In genomic region chr21:44982558-44983244, GRCh38 we compare ENCODE assay signal across 12 cellular contexts. TPM values are rescaled to one million over a fixed set of nuclear protein-coding genes. Genes with fewer than 3 reads are reported as not detected.
DNase-seq lines count a peak whose midpoint lies in the region; ATAC-seq, FAIRE-seq and TF ChIP-seq lines count a peak whose summit lies in the region.
"Had no signal": no experiment of that assay in that cellular context is flagged by ENCODE, and none has a peak within 500 bp of the region (broad histone marks: within the 10 kb centered on the region; RNA-seq: fewer than 3 reads in every experiment).

No MANE protein-coding gene starts in this region.

- no peaks in the 10 kb centered on the region for H3K36me3 ChIP-seq in WERI-Rb-1
- H3K36me3 ChIP-seq in pancreas = no peaks in the 10 kb centered on the region
- H3K36me3 ChIP-seq in colonic mucosa = no peaks in the 10 kb centered on the region

- no peaks in the 10 kb centered on the region for H3K9me3 ChIP-seq in WERI-Rb-1 (ENCODE audit: severe bottlenecking)
- no peaks in the 10 kb centered on the region for H3K9me3 ChIP-seq in pancreas
- no peaks in the 10 kb centered on the region for H3K9me3 ChIP-seq in colonic mucosa

- WGBS in pancreas, 2 donors = 47 to 50% methylated on average over 41 of the region's 41 CpGs

- FAIRE-seq in pancreas (lab: Jason Lieb, UNC) = no peak

- peak overlapping the region; percentile 40 for H3K27ac ChIP-seq in WERI-Rb-1
- H3K27ac ChIP-seq in pancreas = no peak overlapping the region
- H3K27ac ChIP-seq in colonic mucosa = no peak overlapping the region

- no peaks in the 10 kb centered on the region for H3K4me1 ChIP-seq in pancreas
- H3K4me1 ChIP-seq in colonic mucosa = no peaks in the 10 kb centered on the region

- DNase-seq in COLO668 (lab: John Stamatoyannopoulos, UW; ENCODE audit: unreplicated experiment) (peak; percentile 19), WERI-Rb-1 (no peak), Right ventricle myocardium superior (peak; percentile 56), pancreas (peak in 3 of 6 donors; percentile 29 to 55 (median 49)), NCI-H446 (lab: John Stamatoyannopoulos, UW) (no peak), colonic mucosa (no peak)
- DNase-seq in activated CD4-positive, alpha-beta T cell treated with anti-CD3 and anti-CD28 coated beads for 4 hours = no peak
- DNase-seq: CD4-positive, CD25-positive, alpha-beta regulatory T cell; left colon; NCI-H524; T-cell had no signal

- no peaks in the 10 kb centered on the region for H3K27me3 ChIP-seq in WERI-Rb-1 (ENCODE audit: insufficient read depth, low read depth, severe bottlenecking)
- H3K27me3 ChIP-seq in pancreas = no peaks in the 10 kb centered on the region
- H3K27me3 ChIP-seq in colonic mucosa = no peaks in the 10 kb centered on the region

- TF ChIP-seq CTCF in WERI-Rb-1 (IDR thresholded peaks at IDR 0.05; ENCODE audit: low read depth, low read length) = no peak
- no peak for TF ChIP-seq CTCF in pancreas (IDR thresholded peaks at IDR 0.05)
- no peak for TF ChIP-seq CTCF in colonic mucosa (IDR thresholded peaks at IDR 0.05)

- peak; percentile 30 for ATAC-seq in Right ventricle myocardium superior (ENCODE audit: poor library complexity)
- ATAC-seq in pancreas = peak in 3 of 4 donors; percentile 18 to 50 (median 18)
- no peak for ATAC-seq in GM18519 (IDR thresholded peaks at IDR 0.05; ENCODE audit: low FRiP score, unreplicated experiment)
- ATAC-seq: left colon, T-cell had no signal

- intact Hi-C loops in Right ventricle myocardium superior (cut with DNase I) (no loop called here), pancreas (cut with DNase I) (no loop called here), colonic mucosa (cut with DNase I) (no loop called here)

- H3K4me3 ChIP-seq in WERI-Rb-1 (ENCODE audit: low read depth, low read length) = no peak overlapping the region
- no peak overlapping the region for H3K4me3 ChIP-seq in pancreas
- no peak overlapping the region for H3K4me3 ChIP-seq in colonic mucosa

- no peak overlapping the region for H3K9ac ChIP-seq in colonic mucosa (ENCODE audit: low read depth in 2 of 2, low read length in 2 of 2)

RNA-seq across cellular contexts. Expression of gene SLX9, which starts 42.9 kb away (rescaled TPM):
- total RNA-seq in Right ventricle myocardium superior = 77.4 TPM
- total RNA-seq in pancreas = 10 to 100 TPM; 12.3 to 21.7 (median 14.5) TPM
- 10 to 100 TPM; 10.5 to 12.4 TPM for polyA plus RNA-seq in pancreas
- 10 to 100 TPM; 30.6 to 50.1 TPM for total RNA-seq in colonic mucosa

Comparison
In these comparisons a context has a peak if more than half of its experiments do, and no peak if none do; other contexts are left out.
1. DNase-seq: peak in COLO668 (single experiment) and Right ventricle myocardium superior (single experiment); none in WERI-Rb-1 (single experiment), NCI-H446 (0 of 2), activated CD4-positive, alpha-beta T cell treated with anti-CD3 and anti-CD28 coated beads for 4 hours (0 of 2) and colonic mucosa (single experiment).